Comparison of ENCODE assay signal across 25 cellular contexts in the genomic region with DNA sequence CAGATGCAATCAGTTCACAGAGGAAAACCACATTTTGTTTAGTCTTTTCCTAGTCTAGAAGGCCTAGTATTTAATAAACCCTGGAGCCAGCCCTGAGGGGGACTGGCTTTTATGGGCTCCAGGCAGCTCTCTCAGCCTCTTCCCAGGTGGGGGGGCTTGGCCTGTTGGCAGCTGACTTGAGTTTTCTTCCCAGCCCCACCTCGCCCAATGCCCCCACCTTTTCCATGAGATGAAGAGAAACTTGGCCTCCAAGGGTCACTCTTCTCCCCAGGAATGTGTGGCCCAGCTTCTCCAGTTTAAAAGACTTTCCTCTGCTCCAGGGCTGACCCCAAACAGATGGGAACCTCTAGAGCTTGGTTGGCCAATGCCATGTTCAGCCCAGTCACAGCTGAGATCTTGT.
"Had no signal": no experiment of that assay in that cellular context is flagged by ENCODE, and none has a peak within 500 bp of the region (broad histone marks: within the 10 kb centered on the region; RNA-seq: fewer than 3 reads in every experiment).

No MANE protein-coding gene starts in this region.

- DNase-seq: dermis blood vessel endothelial cell; effector memory CD4-positive, alpha-beta T cell; hypothalamus; immature natural killer cell; islet precursor cell; kidney glomerular epithelial cell; left colon; left ventricle myocardium inferior; lower lobe of right lung; naive thymus-derived CD8-positive, alpha-beta T cell; nephron progenitor cell; nucleus accumbens; ovary; psoas muscle; right cardiac atrium; small intestine; stimulated activated CD4-positive, alpha-beta T cell treated with anti-CD3 and anti-CD28 coated beads, Interleukin-15, amount 100 ng/mL, for 24 hours; stimulated activated CD4-positive, alpha-beta T cell treated with anti-CD3 and anti-CD28 coated beads, Interleukin-4, amount 100 ng/mL, for 1 hour; stimulated activated CD8-positive, alpha-beta memory T cell treated with anti-CD3 and anti-CD28 coated beads, Interleukin-4, amount 100 ng/mL, for 48 hours; stimulated activated naive CD4-positive, alpha-beta T cell; stimulated activated naive CD8-positive, alpha-beta T cell treated with anti-CD3 and anti-CD28 coated beads, Interleukin-15, amount 100 ng/mL, for 72 hours; transverse colon had no signal

- H3K4me1 Mint-ChIP-seq: immature natural killer cell had no signal

- H3K27ac ChIP-seq: coronary artery, left ventricle myocardium inferior, lower lobe of right lung, ovary, psoas muscle, suprapubic skin, transverse colon, vagina had no signal

- H3K36me3 ChIP-seq: left ventricle myocardium inferior, lower lobe of right lung, ovary, suprapubic skin, transverse colon, vagina had no signal

- H3K4me3 ChIP-seq: coronary artery, left ventricle myocardium inferior, lower lobe of right lung, ovary, psoas muscle, suprapubic skin, transverse colon, vagina had no signal

- H3K27ac Mint-ChIP-seq: immature natural killer cell; naive thymus-derived CD8-positive, alpha-beta T cell; stimulated activated naive CD8-positive, alpha-beta T cell treated with anti-CD3 and anti-CD28 coated beads, Interleukin-15, amount 100 ng/mL, for 72 hours had no signal

- H3K36me3 Mint-ChIP-seq: immature natural killer cell; naive thymus-derived CD8-positive, alpha-beta T cell had no signal

- H3K9me3 Mint-ChIP-seq: immature natural killer cell; stimulated activated naive CD8-positive, alpha-beta T cell treated with anti-CD3 and anti-CD28 coated beads, Interleukin-15, amount 100 ng/mL, for 72 hours had no signal

- ATAC-seq: left colon; lower lobe of right lung; naive thymus-derived CD8-positive, alpha-beta T cell; psoas muscle; right cardiac atrium; stimulated activated naive CD8-positive, alpha-beta T cell treated with anti-CD3 and anti-CD28 coated beads, Interleukin-15, amount 100 ng/mL, for 72 hours had no signal

- H3K4me3 Mint-ChIP-seq: immature natural killer cell; stimulated activated naive CD8-positive, alpha-beta T cell treated with anti-CD3 and anti-CD28 coated beads, Interleukin-15, amount 100 ng/mL, for 72 hours had no signal

- H3K9me3 ChIP-seq: left ventricle myocardium inferior, lower lobe of right lung, ovary, psoas muscle, suprapubic skin, transverse colon, vagina had no signal

- H3K4me1 ChIP-seq: lower lobe of right lung, psoas muscle, transverse colon, vagina had no signal

- H3K27me3 ChIP-seq: ovary, vagina had no signal
